In genomic region chr5:112529525-112529924, GRCh38 we compare ENCODE assay signal across 8 cellular contexts.
DNase-seq lines count a peak whose midpoint lies in the region; ATAC-seq, FAIRE-seq and TF ChIP-seq lines count a peak whose summit lies in the region.

No MANE protein-coding gene starts in this region.

- peaks cover 2% of the 10 kb centered on the region for H3K4me1 Mint-ChIP-seq in activated CD8-positive, alpha-beta T cell treated with anti-CD3 and anti-CD28 coated beads for 36 hours (ENCODE audit: low read depth)

- H3K4me1 ChIP-seq in HCT116 (ENCODE audit: control insufficient read depth in 1 of 2, insufficient read depth in 2 of 2, low read length in 2 of 2): peaks cover 0 to 8% of the 10 kb centered on the region in 2 experiments; a peak in 1 of 4 replicates

- TF ChIP-seq RAD21 in HCT116 (IDR thresholded peaks at IDR 0.05; ENCODE audit: low read depth): peak; percentile 50

- no peaks in the 10 kb centered on the region for H4K20me1 ChIP-seq in HCT116 (ENCODE audit: insufficient read depth)

- peaks cover 4% of the 10 kb centered on the region for H3K27me3 Mint-ChIP-seq in activated CD8-positive, alpha-beta T cell treated with anti-CD3 and anti-CD28 coated beads for 36 hours

- no peak for DNase-seq in D721Med (ENCODE audit: insufficient read length, low spot score)
- DNase-seq in HCT116 (ENCODE audit: low read depth, low spot score): peak; percentile 33
- DNase-seq in SW480 (ENCODE audit: low spot score): peak; percentile 43
- peak; percentile 28 for DNase-seq in left kidney (ENCODE audit: low read depth, low spot score)
- no peak for DNase-seq in NCI-H446 (lab: John Stamatoyannopoulos, UW)
- no peak for DNase-seq in activated CD8-positive, alpha-beta T cell treated with anti-CD3 and anti-CD28 coated beads for 36 hours
- no peak for DNase-seq in stimulated activated naive CD4-positive, alpha-beta T cell treated with Interleukin-2 at 50 U/mL for 16 hours (lab: John Stamatoyannopoulos, UW)

- no peaks in the 10 kb centered on the region for H3K27me3 ChIP-seq in HCT116 (ENCODE audit: insufficient read depth, low read length)

- H3K4me2 ChIP-seq in HCT116 (ENCODE audit: low read length): no peak overlapping the region

- H3K27ac Mint-ChIP-seq in activated CD8-positive, alpha-beta T cell treated with anti-CD3 and anti-CD28 coated beads for 36 hours: no peak overlapping the region

- no TSS peak for BruUV-seq in HCT116 (replicated peaks; lab: Mats Ljungman, UMichigan)

- no peak for FAIRE-seq in D721Med (lab: Jason Lieb, UNC)

- peak; percentile 8 for TF ChIP-seq CTCF in D721Med (IDR thresholded peaks at IDR 0.05; ENCODE audit: insufficient read depth, missing control alignments)
- peak; percentile 25 to 55 (median 38); a peak in 5 of 6 replicates for TF ChIP-seq CTCF in HCT116 (IDR thresholded peaks at IDR 0.05 in 2 of 3, conservative IDR thresholded peaks at IDR 0.05 in 1 of 3; ENCODE audit: borderline replicate concordance in 1 of 3, insufficient read depth in 1 of 3, low read depth in 2 of 3, low read length in 2 of 3)
- TF ChIP-seq CTCF in activated CD8-positive, alpha-beta T cell treated with anti-CD3 and anti-CD28 coated beads for 36 hours (IDR thresholded peaks at IDR 0.05): no peak

- H3K27ac ChIP-seq in HCT116 (ENCODE audit: low read depth, low read length): no peak overlapping the region

- H3K4me3 Mint-ChIP-seq in activated CD8-positive, alpha-beta T cell treated with anti-CD3 and anti-CD28 coated beads for 36 hours: no peak overlapping the region

- ATAC-seq in HCT116 (peak; percentile 93), HG02938 (IDR thresholded peaks at IDR 0.05; ENCODE audit: unreplicated experiment) (no peak)
- ATAC-seq in activated CD8-positive, alpha-beta T cell treated with anti-CD3 and anti-CD28 coated beads for 36 hours: no peak

- RAD21 ChIA-PET in HCT116 (lab: Charles Lee; ENCODE audit: low non-redundant PET in 1 of 2, low total read pairs in 2 of 2, uncharacterized antibody in 2 of 2, unreplicated experiment in 2 of 2): no interaction called here

- H3K4me3 ChIP-seq in HCT116 (replicated peaks in 1 of 2; ENCODE audit: low read depth in 1 of 2, low read length in 2 of 2): no peak overlapping the region

- CTCF ChIA-PET in HCT116 (lab: Charles Lee): interaction anchor here (0.9 to 1.5 kb wide), 3 partner anchors 16 to 354 kb away, joined by 3 to 5 read pairs (median 3); no protein-coding TSS in a partner anchor
- CTCF ChIA-PET in activated CD8-positive, alpha-beta T cell treated with anti-CD3 and anti-CD28 coated beads for 36 hours (lab: Charles Lee): interaction anchor here (1.0 to 2.3 kb wide), 2 partner anchors 8 to 12 kb away, joined by 3 to 7 read pairs; no protein-coding TSS in a partner anchor

- no peaks in the 10 kb centered on the region for H3K36me3 ChIP-seq in HCT116 (ENCODE audit: control insufficient read depth in 1 of 2, insufficient read depth in 2 of 2, low read length in 2 of 2)

- TF ChIP-seq POLR2A in HCT116 (IDR thresholded peaks at IDR 0.05; ENCODE audit: borderline replicate concordance, extremely low read depth, insufficient read depth, insufficient read length): no peak

- H3K9ac ChIP-seq in HCT116 (ENCODE audit: low read length): no peak overlapping the region

- POLR2A ChIA-PET in HCT116 (lab: Charles Lee): no interaction called here
- POLR2A ChIA-PET in activated CD8-positive, alpha-beta T cell treated with anti-CD3 and anti-CD28 coated beads for 36 hours (lab: Charles Lee): no interaction called here

- H3K9me3 Mint-ChIP-seq in activated CD8-positive, alpha-beta T cell treated with anti-CD3 and anti-CD28 coated beads for 36 hours: no peaks in the 10 kb centered on the region

- no peaks in the 10 kb centered on the region for H3K9me2 ChIP-seq in HCT116 (ENCODE audit: insufficient read depth)

- H3K9me3 ChIP-seq in HCT116 (ENCODE audit: control insufficient read depth in 1 of 2, insufficient read depth in 1 of 2, low read depth in 1 of 2, low read length in 2 of 2): no peaks in the 10 kb centered on the region

- H3K36me3 Mint-ChIP-seq in activated CD8-positive, alpha-beta T cell treated with anti-CD3 and anti-CD28 coated beads for 36 hours (ENCODE audit: low read depth): no peaks in the 10 kb centered on the region

- intact Hi-C loops in HCT116 (cut with micrococcal nuclease): loop anchor here (2.0 to 10.0 kb wide), 2 partner anchors 315 to 355 kb away; no protein-coding TSS in a partner anchor
- intact Hi-C loops in activated CD8-positive, alpha-beta T cell treated with anti-CD3 and anti-CD28 coated beads for 36 hours (cut with micrococcal nuclease): no loop called here

- no peak overlapping the region for H2AFZ ChIP-seq in HCT116 (ENCODE audit: low read depth, low read length, poor library complexity, severe bottlenecking)

- H3K79me2 ChIP-seq in HCT116 (ENCODE audit: insufficient read depth, low read length): no peaks in the 10 kb centered on the region

TF ChIP-seq in HCT116, 20 proteins besides CTCF, POLR2A, EP300 and RAD21:
- TF ChIP-seq ZFX (IDR thresholded peaks at IDR 0.05) (no peak), JUND (IDR thresholded peaks at IDR 0.05) (no peak), ZBTB33 (IDR thresholded peaks at IDR 0.05; ENCODE audit: extremely low read depth, insufficient replicate concordance, low read length) (no peak), FOSL1 (IDR thresholded peaks at IDR 0.05; ENCODE audit: low read depth) (no peak), ELF1 (IDR thresholded peaks at IDR 0.05; ENCODE audit: borderline replicate concordance, low read depth) (no peak), EZH2 (IDR thresholded peaks at IDR 0.05) (no peak), REST (IDR thresholded peaks at IDR 0.05; ENCODE audit: low read depth) (no peak)
TF ChIP-seq in HCT116: peak in this region for 0.

Comparison
In these comparisons a context has a peak if more than half of its experiments do, and no peak if none do; other contexts are left out.
1. DNase-seq: peak in HCT116 (single experiment), SW480 (single experiment) and left kidney (single experiment); none in D721Med (single experiment), NCI-H446 (0 of 2), activated CD8-positive, alpha-beta T cell treated with anti-CD3 and anti-CD28 coated beads for 36 hours (single experiment) and stimulated activated naive CD4-positive, alpha-beta T cell treated with Interleukin-2 at 50 U/mL for 16 hours (single experiment).